ENCODE assay signal across 22 cellular contexts in the genomic region with DNA sequence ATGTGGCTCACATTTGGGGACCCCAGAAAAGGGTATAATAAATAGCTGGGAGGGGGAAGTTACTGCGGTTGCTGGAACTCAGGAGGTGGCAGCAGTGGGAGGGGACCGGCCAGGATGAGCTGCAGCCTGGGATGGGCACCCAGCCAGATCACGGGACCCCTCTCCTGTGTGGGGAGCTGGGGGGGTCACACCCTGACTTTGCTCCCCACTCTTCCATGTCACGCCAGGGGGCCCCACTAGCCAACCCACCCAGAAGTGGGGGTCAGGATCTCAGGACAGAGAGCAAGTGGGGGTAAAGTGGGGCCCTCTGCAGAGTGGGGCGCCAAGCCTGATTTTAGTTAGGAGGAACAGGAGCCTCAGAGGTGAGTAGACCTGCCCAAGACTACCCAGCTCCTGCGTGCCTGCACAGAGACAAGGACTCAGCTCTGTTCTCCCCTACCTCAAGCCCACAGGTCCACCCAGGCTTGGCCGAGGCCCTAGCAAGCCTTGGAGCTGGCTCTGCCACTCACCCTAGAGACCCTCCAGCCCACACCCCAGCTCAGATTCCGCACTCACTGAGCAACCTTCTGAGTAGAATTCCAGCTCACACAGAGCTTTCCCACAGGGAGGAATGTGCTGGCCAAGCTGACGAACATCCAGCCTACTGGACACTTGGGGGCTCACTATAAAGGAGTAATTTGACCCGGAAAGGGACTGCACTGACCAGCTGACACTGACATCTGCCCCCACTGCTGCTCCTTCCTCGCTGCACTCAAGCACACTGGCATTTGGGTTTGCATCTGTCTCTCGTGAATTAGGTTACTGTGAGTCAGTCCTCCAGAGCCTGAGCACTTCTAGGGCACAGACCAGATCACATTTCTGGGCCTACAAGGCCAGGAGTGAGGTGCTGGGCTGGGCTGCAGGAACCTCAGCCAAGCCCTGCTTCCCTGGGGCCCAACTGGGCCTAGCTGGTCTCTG.
A peak's percentile ranks its signal among the peaks of the same experiment; 100 is the strongest.
DNase-seq lines count a peak whose midpoint lies in the region; ATAC-seq, FAIRE-seq and TF ChIP-seq lines count a peak whose summit lies in the region.
"Had no signal": no experiment of that assay in that cellular context is flagged by ENCODE, and none has a peak within 500 bp of the region (broad histone marks: within the 10 kb centered on the region; RNA-seq: fewer than 3 reads in every experiment).

No MANE protein-coding gene starts in this region.

- no TSS peak for BruUV-seq in HepG2 (replicated peaks; lab: Mats Ljungman, UMichigan)

- no peaks in the 10 kb centered on the region for H3K4me1 Mint-ChIP-seq in stimulated activated memory B cell treated with anti-CD40 and anti-IgM and Interleukin-4, amounts not matched to agents 10 μg/mL and 1 μg/mL and 100 μg/mL, for 72 hours
- H3K4me1 Mint-ChIP-seq: CD4-positive, alpha-beta memory T cell; GM23338 had no signal

- H3K36me3 ChIP-seq in right lobe of liver (no peaks in the 10 kb centered on the region), HepG2 (replicated peaks in 1 of 2; ENCODE audit: control insufficient read depth in 1 of 2, insufficient read depth in 2 of 2, low read length in 2 of 2) (no peaks in the 10 kb centered on the region)

- no peak overlapping the region for H3K4me2 ChIP-seq in HepG2 (ENCODE audit: low read depth, low read length)
- H3K4me2 ChIP-seq: GM23338, KMS-11 had no signal

- CTCF ChIA-PET in HepG2 (lab: Yijun Ruan, JAX; ENCODE audit: low intra/inter-chr PET ratio, low total read pairs) = no interaction called here

- 80% methylated on average over 2 of the region's 12 CpGs for whole genome bisulfite sequencing in right lobe of liver (ENCODE audit: insufficient coverage, low coverage, low lambda C conversion rate, missing lambda C conversion rate)
- WGBS in HepG2 (ENCODE audit: low lambda C conversion rate) = 19% methylated on average over 9 of the region's 12 CpGs

- no peak overlapping the region for H3K27ac Mint-ChIP-seq in stimulated activated memory B cell treated with anti-CD40 and anti-IgM and Interleukin-4, amounts not matched to agents 10 μg/mL and 1 μg/mL and 100 μg/mL, for 72 hours
- H3K27ac Mint-ChIP-seq: CD4-positive, alpha-beta memory T cell; GM23338 had no signal

- DNase-seq in right lobe of liver (peak in 2 of 3 donors; percentile 41 to 44), HepG2 (ENCODE audit: low spot score) (no peak), choroid plexus epithelial cell (ENCODE audit: low read depth) (peak; percentile 40), myocyte (ENCODE audit: low read depth) (peak; percentile 97), left cardiac atrium (no peak), caudate nucleus (lab: John Stamatoyannopoulos, UW) (no peak), activated T-cell treated with anti-CD3 and anti-CD28 coated beads for 4 hours (no peak)
- DNase-seq: 8988T; CD4-positive, alpha-beta memory T cell; DMS79 treated with DMSO at 0.1 percent for 48 hours; GDM1; MM.1S; NCI-H1092 treated with DMSO at 0.1 percent for 48 hours; NCI-H1694; NCI-H226; NCI-H526; RPMI8226; SIG-M5 had no signal

- TF ChIP-seq POLR2A in right lobe of liver (IDR thresholded peaks at IDR 0.05) = no peak
- TF ChIP-seq POLR2A in HepG2 (IDR thresholded peaks at IDR 0.05; ENCODE audit: insufficient read depth in 1 of 2, low read depth in 2 of 2, low read length in 2 of 2) = no peak

- H3K27ac ChIP-seq in right lobe of liver (no peak overlapping the region), HepG2 (ENCODE audit: extremely low read length, insufficient read depth, low read length) (no peak overlapping the region), caudate nucleus (ENCODE audit: low read depth, low read length) (no peak overlapping the region)
- H3K27ac ChIP-seq: KMS-11 had no signal

- in situ Hi-C loops in HepG2 (cut with HindIII; ENCODE audit: extremely low pct_ligation_motif_present, low pct_unique_long_range_greater_than_20kb) = no loop called here

- H3K79me2 ChIP-seq in HepG2 (ENCODE audit: insufficient read depth, low read length) = no peaks in the 10 kb centered on the region

- peaks cover 6% of the 10 kb centered on the region for H3K9me3 Mint-ChIP-seq in stimulated activated memory B cell treated with anti-CD40 and anti-IgM and Interleukin-4, amounts not matched to agents 10 μg/mL and 1 μg/mL and 100 μg/mL, for 72 hours

- H3K4me3 ChIP-seq in right lobe of liver (no peak overlapping the region), HepG2 (replicated peaks in 1 of 3; ENCODE audit: insufficient read depth in 1 of 3, low read depth in 2 of 3, low read length in 3 of 3) (no peak overlapping the region), choroid plexus epithelial cell (ENCODE audit: low read depth, low read length) (no peak overlapping the region)
- H3K4me3 ChIP-seq: GM12878, GM23338 had no signal

- POLR2A ChIA-PET in HepG2 (lab: Yijun Ruan, JAX) = no interaction called here

- intact Hi-C loops in right lobe of liver (cut with DNase I) (no loop called here), HepG2 (cut with micrococcal nuclease; ENCODE audit: unreplicated experiment) (no loop called here), left cardiac atrium (cut with DNase I) (no loop called here)

- H3K9ac ChIP-seq in HepG2 (ENCODE audit: insufficient read depth, low read depth, low read length) = no peak overlapping the region
- H3K9ac ChIP-seq: KMS-11 had no signal

- H3K36me3 Mint-ChIP-seq in stimulated activated memory B cell treated with anti-CD40 and anti-IgM and Interleukin-4, amounts not matched to agents 10 μg/mL and 1 μg/mL and 100 μg/mL, for 72 hours = no peaks in the 10 kb centered on the region
- H3K36me3 Mint-ChIP-seq: CD4-positive, alpha-beta memory T cell had no signal

- H3K27me3 ChIP-seq in right lobe of liver (no peaks in the 10 kb centered on the region), HepG2 (ENCODE audit: control insufficient read depth in 1 of 2, insufficient read depth in 2 of 2, low read length in 2 of 2) (no peaks in the 10 kb centered on the region; a peak in 2 of 5 replicates)

- no peak for TF ChIP-seq RAD21 in HepG2 (CRISPR knock-in tag; IDR thresholded peaks at IDR 0.05)

- FAIRE-seq in HepG2 (lab: Jason Lieb, UNC) = no peak
- FAIRE-seq: GM12878 had no signal

- no peaks in the 10 kb centered on the region for H3K27me3 Mint-ChIP-seq in stimulated activated memory B cell treated with anti-CD40 and anti-IgM and Interleukin-4, amounts not matched to agents 10 μg/mL and 1 μg/mL and 100 μg/mL, for 72 hours

- TF ChIP-seq EP300 in HepG2 (IDR thresholded peaks at IDR 0.05; ENCODE audit: low read depth in 2 of 2, low read length in 2 of 2) = no peak
- no peak for TF ChIP-seq EP300 in HepG2 (CRISPR knock-in tag; IDR thresholded peaks at IDR 0.05; ENCODE audit: borderline replicate concordance)

- H4K20me1 ChIP-seq in HepG2 (ENCODE audit: insufficient read depth, low read length) = no peaks in the 10 kb centered on the region

- no peaks in the 10 kb centered on the region for H3K9me3 ChIP-seq in right lobe of liver
- H3K9me3 ChIP-seq in HepG2 (ENCODE audit: low read length) = peaks cover 13% of the 10 kb centered on the region; the same call in 1 of the 2 replicates

- no peak overlapping the region for H3K4me3 Mint-ChIP-seq in stimulated activated memory B cell treated with anti-CD40 and anti-IgM and Interleukin-4, amounts not matched to agents 10 μg/mL and 1 μg/mL and 100 μg/mL, for 72 hours
- H3K4me3 Mint-ChIP-seq: CD4-positive, alpha-beta memory T cell; GM23338 had no signal

- no peak for ATAC-seq in right lobe of liver
- ATAC-seq in HepG2 = no peak
- ATAC-seq in stimulated activated memory B cell treated with anti-CD40 and anti-IgM and Interleukin-4, amounts not matched to agents 10 μg/mL and 1 μg/mL and 100 μg/mL, for 72 hours = peak; percentile 21
- no peak for ATAC-seq in left cardiac atrium
- ATAC-seq: GM12878, GM23338 had no signal

- TF ChIP-seq CTCF in right lobe of liver (IDR thresholded peaks at IDR 0.05) (no peak), HepG2 (CRISPR knock-in tag; IDR thresholded peaks at IDR 0.05) (no peak), choroid plexus epithelial cell (conservative IDR thresholded peaks at IDR 0.05; ENCODE audit: low read depth, low read length) (no peak)

- no peak overlapping the region for H2AFZ ChIP-seq in HepG2 (ENCODE audit: low read length)
- H2AFZ ChIP-seq: GM23338 had no signal

- H3K4me1 ChIP-seq in right lobe of liver = no peaks in the 10 kb centered on the region
- H3K4me1 ChIP-seq in HepG2 (ENCODE audit: insufficient read depth, low read length) = no peaks in the 10 kb centered on the region

TF ChIP-seq in HepG2, 621 proteins besides CTCF, POLR2A, EP300 and RAD21 (continues in another document):
- no peak for TF ChIP-seq ZNF343 (CRISPR knock-in tag; IDR thresholded peaks at IDR 0.05)
- TF ChIP-seq NR2F6 (IDR thresholded peaks at IDR 0.05) = no peak
- no peak for TF ChIP-seq NR2F6 (CRISPR knock-in tag; IDR thresholded peaks at IDR 0.05)
- TF ChIP-seq, protein P1, sequence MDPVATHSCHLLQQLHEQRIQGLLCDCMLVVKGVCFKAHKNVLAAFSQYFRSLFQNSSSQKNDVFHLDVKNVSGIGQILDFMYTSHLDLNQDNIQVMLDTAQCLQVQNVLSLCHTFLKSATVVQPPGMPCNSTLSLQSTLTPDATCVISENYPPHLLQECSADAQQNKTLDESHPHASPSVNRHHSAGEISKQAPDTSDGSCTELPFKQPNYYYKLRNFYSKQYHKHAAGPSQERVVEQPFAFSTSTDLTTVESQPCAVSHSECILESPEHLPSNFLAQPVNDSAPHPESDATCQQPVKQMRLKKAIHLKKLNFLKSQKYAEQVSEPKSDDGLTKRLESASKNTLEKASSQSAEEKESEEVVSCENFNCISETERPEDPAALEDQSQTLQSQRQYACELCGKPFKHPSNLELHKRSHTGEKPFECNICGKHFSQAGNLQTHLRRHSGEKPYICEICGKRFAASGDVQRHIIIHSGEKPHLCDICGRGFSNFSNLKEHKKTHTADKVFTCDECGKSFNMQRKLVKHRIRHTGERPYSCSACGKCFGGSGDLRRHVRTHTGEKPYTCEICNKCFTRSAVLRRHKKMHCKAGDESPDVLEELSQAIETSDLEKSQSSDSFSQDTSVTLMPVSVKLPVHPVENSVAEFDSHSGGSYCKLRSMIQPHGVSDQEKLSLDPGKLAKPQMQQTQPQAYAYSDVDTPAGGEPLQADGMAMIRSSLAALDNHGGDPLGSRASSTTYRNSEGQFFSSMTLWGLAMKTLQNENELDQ (CRISPR knock-in tag; IDR thresholded peaks at IDR 0.05; ENCODE audit: borderline replicate concordance) = no peak
- no peak for TF ChIP-seq TAF1 (CRISPR knock-in tag; IDR thresholded peaks at IDR 0.05)
- no peak for TF ChIP-seq ZNF564 (CRISPR knock-in tag; IDR thresholded peaks at IDR 0.05)
- no peak for TF ChIP-seq ESRRA (CRISPR knock-in tag; IDR thresholded peaks at IDR 0.05; ENCODE audit: low read depth)

Comparison
In these comparisons a context has a peak if more than half of its experiments do, and no peak if none do; other contexts are left out.
1. DNase-seq: peak in right lobe of liver (2 of 3), choroid plexus epithelial cell (single experiment) and myocyte (single experiment); none in HepG2 (single experiment), left cardiac atrium (single experiment), caudate nucleus (0 of 61) and activated T-cell treated with anti-CD3 and anti-CD28 coated beads for 4 hours (single experiment).